In the genomic region with DNA sequence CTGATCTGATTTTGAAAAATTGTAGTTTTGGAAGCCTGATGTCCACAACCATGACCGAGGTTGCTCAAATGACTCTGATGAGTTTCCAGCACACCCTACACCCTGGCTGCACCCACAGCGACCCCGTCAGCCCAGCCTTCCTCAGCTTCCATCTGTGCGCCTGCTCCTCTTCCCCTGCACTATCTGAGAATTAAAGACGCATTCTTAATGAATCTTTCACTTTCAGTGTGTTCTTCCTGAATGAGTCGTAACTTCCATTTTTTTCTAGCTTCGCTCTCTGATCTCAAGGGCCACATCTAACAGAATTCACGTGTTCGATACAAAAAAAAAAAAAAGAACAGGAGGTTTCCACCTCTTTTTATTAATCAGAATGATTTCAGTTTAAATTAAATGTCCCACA, we compare ENCODE assay signal across 8 cellular contexts. TPM values are rescaled to one million over a fixed set of nuclear protein-coding genes. Genes with fewer than 3 reads are reported as not detected.
DNase-seq lines count a peak whose midpoint lies in the region; ATAC-seq, FAIRE-seq and TF ChIP-seq lines count a peak whose summit lies in the region.

No MANE protein-coding gene starts in this region.

- no peaks in the 10 kb centered on the region for H3K27me3 ChIP-seq in SK-N-SH (ENCODE audit: insufficient read depth)

- H3K9me3 ChIP-seq in SK-N-SH: no peaks in the 10 kb centered on the region

- no peak for TF ChIP-seq CTCF in SK-N-SH (IDR thresholded peaks at IDR 0.05)
- TF ChIP-seq CTCF in omental fat pad (IDR thresholded peaks at IDR 0.05): no peak
- TF ChIP-seq CTCF in D721Med (IDR thresholded peaks at IDR 0.05; ENCODE audit: insufficient read depth, missing control alignments): no peak

- no peak for TF ChIP-seq RAD21 in SK-N-SH (IDR thresholded peaks at IDR 0.05; ENCODE audit: low read length)

- H3F3A ChIP-seq in SK-N-SH (replicated peaks; ENCODE audit: insufficient read depth): no peaks in the 10 kb centered on the region

- POLR2A ChIA-PET in SK-N-SH (lab: Yijun Ruan, JAX): no interaction called here

- DNase-seq in SK-N-SH: no peak
- DNase-seq in dermis blood vessel endothelial cell: peak; percentile 36
- no peak for DNase-seq in omental fat pad (ENCODE audit: low spot score)
- no peak for DNase-seq in NCI-H446 treated with DMSO at 0.1 percent for 48 hours (lab: John Stamatoyannopoulos, UW)
- DNase-seq in NCI-H1694 (lab: John Stamatoyannopoulos, UW): no peak
- DNase-seq in D721Med (ENCODE audit: insufficient read length, low spot score): no peak

- H3K9ac ChIP-seq in SK-N-SH: no peak overlapping the region

- CTCF ChIA-PET in SK-N-SH (lab: Yijun Ruan, JAX): no interaction called here

- H3K36me3 ChIP-seq in SK-N-SH (replicated peaks in 1 of 2; ENCODE audit: control insufficient read depth in 1 of 2, insufficient read depth in 2 of 2, low read length in 1 of 2): no peaks in the 10 kb centered on the region

- H2AFZ ChIP-seq in SK-N-SH (ENCODE audit: low read depth): peak overlapping the region; percentile 69

- H4K20me1 ChIP-seq in SK-N-SH (ENCODE audit: insufficient read depth): no peaks in the 10 kb centered on the region

- no peak overlapping the region; a peak in 1 of 4 replicates for H3K4me3 ChIP-seq in SK-N-SH (ENCODE audit: low read depth in 2 of 2, low read length in 1 of 2)

- peaks cover 0 to 4% of the 10 kb centered on the region in 2 experiments; a peak in 2 of 4 replicates for H3K4me1 ChIP-seq in SK-N-SH (ENCODE audit: control insufficient read depth in 1 of 2, insufficient read depth in 2 of 2, low read depth in 1 of 2, low read length in 1 of 2)

- WGBS in SK-N-SH (ENCODE audit: low lambda C conversion rate): 64% methylated on average over 9 of the region's 9 CpGs

- no peak for FAIRE-seq in D721Med (lab: Jason Lieb, UNC)

- H3K4me2 ChIP-seq in SK-N-SH: peak overlapping the region; percentile 42

- no peak for TF ChIP-seq EP300 in SK-N-SH (IDR thresholded peaks at IDR 0.05; ENCODE audit: borderline replicate concordance in 1 of 2, low read depth in 1 of 2, low read length in 1 of 2)

- H3K79me2 ChIP-seq in SK-N-SH (ENCODE audit: insufficient read depth): no peaks in the 10 kb centered on the region

- ATAC-seq in GM18520 (IDR thresholded peaks at IDR 0.05; ENCODE audit: unreplicated experiment) (peak; percentile 44), HG02884 (IDR thresholded peaks at IDR 0.05; ENCODE audit: unreplicated experiment) (peak; percentile 59), omental fat pad (ENCODE audit: low FRiP score) (peak; percentile 67)

- H3K9me2 ChIP-seq in SK-N-SH: no peaks in the 10 kb centered on the region

- no peak overlapping the region for H3K27ac ChIP-seq in SK-N-SH (ENCODE audit: low read depth in 2 of 2, low read length in 1 of 2)

TF ChIP-seq in SK-N-SH, 30 proteins besides CTCF, POLR2A, EP300 and RAD21:
- TF ChIP-seq POLR2AphosphoS5 (IDR thresholded peaks at IDR 0.05; ENCODE audit: low read depth, low read length) (no peak), YY1 (IDR thresholded peaks at IDR 0.05; ENCODE audit: low read depth) (no peak), EZH2phosphoT487 (IDR thresholded peaks at IDR 0.05; ENCODE audit: borderline replicate concordance, low read depth) (no peak), SMC3 (IDR thresholded peaks at IDR 0.05; ENCODE audit: low read depth, low read length) (no peak), TEAD4 (IDR thresholded peaks at IDR 0.05; ENCODE audit: borderline replicate concordance, insufficient read depth) (no peak)
- TF ChIP-seq, protein P1, sequence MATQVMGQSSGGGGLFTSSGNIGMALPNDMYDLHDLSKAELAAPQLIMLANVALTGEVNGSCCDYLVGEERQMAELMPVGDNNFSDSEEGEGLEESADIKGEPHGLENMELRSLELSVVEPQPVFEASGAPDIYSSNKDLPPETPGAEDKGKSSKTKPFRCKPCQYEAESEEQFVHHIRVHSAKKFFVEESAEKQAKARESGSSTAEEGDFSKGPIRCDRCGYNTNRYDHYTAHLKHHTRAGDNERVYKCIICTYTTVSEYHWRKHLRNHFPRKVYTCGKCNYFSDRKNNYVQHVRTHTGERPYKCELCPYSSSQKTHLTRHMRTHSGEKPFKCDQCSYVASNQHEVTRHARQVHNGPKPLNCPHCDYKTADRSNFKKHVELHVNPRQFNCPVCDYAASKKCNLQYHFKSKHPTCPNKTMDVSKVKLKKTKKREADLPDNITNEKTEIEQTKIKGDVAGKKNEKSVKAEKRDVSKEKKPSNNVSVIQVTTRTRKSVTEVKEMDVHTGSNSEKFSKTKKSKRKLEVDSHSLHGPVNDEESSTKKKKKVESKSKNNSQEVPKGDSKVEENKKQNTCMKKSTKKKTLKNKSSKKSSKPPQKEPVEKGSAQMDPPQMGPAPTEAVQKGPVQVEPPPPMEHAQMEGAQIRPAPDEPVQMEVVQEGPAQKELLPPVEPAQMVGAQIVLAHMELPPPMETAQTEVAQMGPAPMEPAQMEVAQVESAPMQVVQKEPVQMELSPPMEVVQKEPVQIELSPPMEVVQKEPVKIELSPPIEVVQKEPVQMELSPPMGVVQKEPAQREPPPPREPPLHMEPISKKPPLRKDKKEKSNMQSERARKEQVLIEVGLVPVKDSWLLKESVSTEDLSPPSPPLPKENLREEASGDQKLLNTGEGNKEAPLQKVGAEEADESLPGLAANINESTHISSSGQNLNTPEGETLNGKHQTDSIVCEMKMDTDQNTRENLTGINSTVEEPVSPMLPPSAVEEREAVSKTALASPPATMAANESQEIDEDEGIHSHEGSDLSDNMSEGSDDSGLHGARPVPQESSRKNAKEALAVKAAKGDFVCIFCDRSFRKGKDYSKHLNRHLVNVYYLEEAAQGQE (IDR thresholded peaks at IDR 0.05; ENCODE audit: low read depth, low read length): no peak
- TF ChIP-seq, protein P2, sequence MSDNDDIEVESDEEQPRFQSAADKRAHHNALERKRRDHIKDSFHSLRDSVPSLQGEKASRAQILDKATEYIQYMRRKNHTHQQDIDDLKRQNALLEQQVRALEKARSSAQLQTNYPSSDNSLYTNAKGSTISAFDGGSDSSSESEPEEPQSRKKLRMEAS (IDR thresholded peaks at IDR 0.05; ENCODE audit: low read depth): no peak

RNA-seq across cellular contexts. Expression of a gene that starts 21.3 kb away (rescaled TPM):
- polyA plus RNA-seq in SK-N-SH (2012; rRNA removed): 1.5 and 2.0 TPM in 2 replicates
- 1.2 and 1.6 TPM in 2 replicates for polyA plus RNA-seq in SK-N-SH (2012; cell fraction: cytosol; rRNA removed)
- polyA plus RNA-seq in SK-N-SH (2012; cell fraction: nucleus; rRNA removed): 7.5 and 8.0 TPM in 2 replicates
- total RNA-seq in dermis blood vessel endothelial cell (20.6 and 28.9 TPM in 2 replicates), omental fat pad (10 to 100 TPM; 24.9 to 48.1 (median 40.6) TPM)
